16 cellular contexts compared by ENCODE assay signal in the genomic region with DNA sequence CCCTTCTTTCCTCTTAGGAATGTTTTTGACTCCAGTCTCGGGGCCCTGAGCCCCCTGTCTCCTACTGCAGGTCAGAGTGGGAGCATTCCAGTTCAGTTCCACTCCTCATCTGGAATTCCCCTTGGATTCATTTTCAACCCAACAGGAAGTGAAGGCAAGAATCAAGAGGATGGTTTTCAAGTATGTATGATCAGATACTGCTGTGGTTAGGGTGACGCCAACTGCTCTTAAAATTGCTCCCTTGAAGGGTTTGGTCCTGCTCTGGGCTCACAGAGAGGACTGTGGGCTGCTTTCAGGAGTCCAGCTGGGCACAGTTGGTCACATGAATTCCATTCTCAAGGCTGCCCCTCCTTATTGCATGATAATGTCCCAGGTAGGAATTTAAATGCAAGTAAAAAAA. TPM values are rescaled to one million over a fixed set of nuclear protein-coding genes. Genes with fewer than 3 reads are reported as not detected.
DNase-seq lines count a peak whose midpoint lies in the region; ATAC-seq and TF ChIP-seq lines count a peak whose summit lies in the region.
"Had no signal": no experiment of that assay in that cellular context is flagged by ENCODE, and none has a peak within 500 bp of the region (broad histone marks: within the 10 kb centered on the region; RNA-seq: fewer than 3 reads in every experiment).

No MANE protein-coding gene starts in this region.

- ATAC-seq in upper lobe of right lung: no peak
- no peak for ATAC-seq in HG02981 (IDR thresholded peaks at IDR 0.05; ENCODE audit: unreplicated experiment)
- ATAC-seq: gastrocnemius medialis, left colon had no signal

- H3K27me3 ChIP-seq in upper lobe of right lung: no peaks in the 10 kb centered on the region
- H3K27me3 ChIP-seq: gastrocnemius medialis had no signal

- peaks cover 33% of the 10 kb centered on the region for H3K4me1 ChIP-seq in upper lobe of right lung

- H3K4me3 ChIP-seq in fibroblast of mammary gland (ENCODE audit: control insufficient read depth, low read depth, low read length) (no peak overlapping the region), upper lobe of right lung (no peak overlapping the region)
- H3K4me3 ChIP-seq: gastrocnemius medialis, SK-N-MC had no signal

- DNase-seq in DMS53 (lab: John Stamatoyannopoulos, UW) (peak; percentile 54), DMS53 treated with DMSO at 0.1 percent for 48 hours (lab: John Stamatoyannopoulos, UW; ENCODE audit: unreplicated experiment) (no peak), M059J (ENCODE audit: low read depth) (peak; percentile 88), fibroblast of mammary gland (ENCODE audit: low read depth) (peak; percentile 41), upper lobe of right lung (no peak), DMS79 treated with DMSO at 0.1 percent for 48 hours (lab: John Stamatoyannopoulos, UW) (no peak)
- no peak for DNase-seq in activated naive CD4-positive, alpha-beta T cell treated with anti-CD3 and anti-CD28 coated beads, Interleukin-2, amount 50 U/mL, for 16 hours
- DNase-seq: gastrocnemius medialis, KBM-7, left colon, NCI-H2029, small intestine had no signal

- no peak for TF ChIP-seq CTCF in fibroblast of mammary gland (conservative IDR thresholded peaks at IDR 0.05; ENCODE audit: control insufficient read depth, insufficient read depth, low read depth, low read length)
- no peak for TF ChIP-seq CTCF in upper lobe of right lung (IDR thresholded peaks at IDR 0.05)

- H3K36me3 ChIP-seq in upper lobe of right lung: no peaks in the 10 kb centered on the region
- H3K36me3 ChIP-seq: gastrocnemius medialis had no signal

- no peaks in the 10 kb centered on the region for H3K9me3 ChIP-seq in upper lobe of right lung
- H3K9me3 ChIP-seq: gastrocnemius medialis had no signal

- peak overlapping the region; percentile 26 for H3K27ac ChIP-seq in upper lobe of right lung
- H3K27ac ChIP-seq: 22Rv1, gastrocnemius medialis, SK-N-MC, VCaP had no signal

- intact Hi-C loops in upper lobe of right lung (cut with DNase I): no loop called here

RNA-seq across cellular contexts. Expression of gene VWA2, which starts 22.1 kb away (rescaled TPM):
- total RNA-seq in M059J (2014; rRNA removed; shearing (Covaris generic)): not detected in 2 replicates
- total RNA-seq in upper lobe of right lung: 15.5 TPM

Comparison
In these comparisons a context has a peak if more than half of its experiments do, and no peak if none do; other contexts are left out.
1. DNase-seq: peak in DMS53 (single experiment), M059J (single experiment) and fibroblast of mammary gland (single experiment); none in DMS53 treated with DMSO at 0.1 percent for 48 hours (single experiment), upper lobe of right lung (single experiment), activated naive CD4-positive, alpha-beta T cell treated with anti-CD3 and anti-CD28 coated beads, Interleukin-2, amount 50 U/mL, for 16 hours (single experiment) and DMS79 treated with DMSO at 0.1 percent for 48 hours (single experiment).
2. RNA of gene VWA2, which starts 22.1 kb away (total RNA-seq): 15.5 TPM in upper lobe of right lung (single experiment); not detected in M059J; every median in the first group is over 10 times any median in the second.